16 cellular contexts compared by ENCODE assay signal in the genomic region with DNA sequence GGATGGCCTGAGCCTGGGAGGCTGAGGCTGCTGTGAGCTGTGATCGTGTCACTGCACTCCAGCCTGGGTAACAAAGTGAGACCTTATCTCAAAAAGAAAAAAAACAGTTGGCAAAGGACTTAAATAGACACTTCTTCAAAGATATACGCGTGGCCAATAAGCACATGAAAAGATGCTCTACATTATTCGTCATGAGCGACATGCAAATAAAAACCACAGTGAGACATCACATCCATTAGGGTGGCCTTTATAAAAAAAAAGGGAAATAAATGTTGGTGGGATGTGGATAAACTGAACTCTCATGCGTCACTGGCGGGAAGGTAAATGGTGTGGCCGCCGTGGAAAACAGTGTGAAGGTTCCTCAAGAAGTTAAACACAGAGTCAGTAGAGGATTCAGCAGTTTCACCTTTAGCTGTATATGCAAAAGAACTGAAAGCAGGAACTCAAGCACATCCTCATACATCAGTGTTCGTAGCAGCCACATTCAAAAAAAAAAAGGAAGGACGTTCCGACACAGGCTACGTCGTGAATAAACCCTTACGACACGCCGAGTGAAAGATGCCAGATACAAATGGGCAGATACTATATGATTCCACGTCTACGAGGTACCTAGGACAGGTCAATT. TPM values are rescaled to one million over a fixed set of nuclear protein-coding genes. Genes with fewer than 3 reads are reported as not detected.
DNase-seq lines count a peak whose midpoint lies in the region; ATAC-seq and TF ChIP-seq lines count a peak whose summit lies in the region.
"Had no signal": no experiment of that assay in that cellular context is flagged by ENCODE, and none has a peak within 500 bp of the region (broad histone marks: within the 10 kb centered on the region; RNA-seq: fewer than 3 reads in every experiment).

No MANE protein-coding gene starts in this region.

- no peaks in the 10 kb centered on the region for H3K36me3 ChIP-seq in testis (ENCODE audit: low read depth, missing control alignments)
- H3K36me3 ChIP-seq in osteoblast (ENCODE audit: insufficient read depth, low read length): no peaks in the 10 kb centered on the region
- H3K36me3 ChIP-seq: cardiac muscle cell had no signal

- H3K9me3 ChIP-seq in testis (no peaks in the 10 kb centered on the region), osteoblast (ENCODE audit: low read depth, low read length) (no peaks in the 10 kb centered on the region)

- CTCF ChIA-PET in MCF 10A (lab: Yijun Ruan, JAX): no interaction called here

- no peak overlapping the region for H3K27ac ChIP-seq in testis
- H3K27ac ChIP-seq in osteoblast (ENCODE audit: low read depth, low read length): no peak overlapping the region
- no peak overlapping the region for H3K27ac ChIP-seq in foreskin keratinocyte
- H3K27ac ChIP-seq: cardiac muscle cell, KMS-11 had no signal

- 85 to 88% methylated on average over 19 of the region's 19 CpGs for WGBS in testis, 2 donors

- POLR2A ChIA-PET in MCF 10A (lab: Yijun Ruan, JAX): no interaction called here

- H2AFZ ChIP-seq in osteoblast (ENCODE audit: low read length): no peak overlapping the region

- peaks cover 21% of the 10 kb centered on the region for H3K4me1 Mint-ChIP-seq in activated T-cell treated with anti-CD3 and anti-CD28 coated beads, Interleukin-2, amount 50 U/mL, for 24 hours (ENCODE audit: low read depth)
- H3K4me1 Mint-ChIP-seq in endothelial cell (ENCODE audit: unreplicated experiment) (peaks cover 15% of the 10 kb centered on the region), MCF 10A (ENCODE audit: insufficient read depth, unreplicated experiment) (no peaks in the 10 kb centered on the region)

- H3K4me1 ChIP-seq in testis (no peaks in the 10 kb centered on the region), osteoblast (ENCODE audit: insufficient read depth, low read length) (no peaks in the 10 kb centered on the region), foreskin keratinocyte (no peaks in the 10 kb centered on the region)

- no peak for ATAC-seq in foreskin keratinocyte

- H3K4me2 ChIP-seq in osteoblast (ENCODE audit: insufficient read depth, low read length): no peak overlapping the region
- H3K4me2 ChIP-seq: KMS-11 had no signal

- H3K4me3 Mint-ChIP-seq in activated T-cell treated with anti-CD3 and anti-CD28 coated beads, Interleukin-2, amount 50 U/mL, for 24 hours: peak overlapping the region; percentile 52
- H3K4me3 Mint-ChIP-seq in endothelial cell (ENCODE audit: unreplicated experiment): no peak overlapping the region
- H3K4me3 Mint-ChIP-seq in MCF 10A (ENCODE audit: unreplicated experiment): no peak overlapping the region
- H3K4me3 Mint-ChIP-seq: type B pancreatic cell had no signal

- TF ChIP-seq POLR2A in testis (IDR thresholded peaks at IDR 0.05): no peak

- intact Hi-C loops in testis (cut with DNase I; ENCODE audit: low total_unique reads) (no loop called here), MCF 10A (cut with micrococcal nuclease) (no loop called here)

- no peaks in the 10 kb centered on the region for H3K27me3 ChIP-seq in testis
- no peaks in the 10 kb centered on the region for H3K27me3 ChIP-seq in osteoblast (ENCODE audit: insufficient read depth, low read length)
- H3K27me3 ChIP-seq in foreskin keratinocyte: peaks cover 4% of the 10 kb centered on the region
- H3K27me3 ChIP-seq: cardiac muscle cell had no signal

- H3K4me3 ChIP-seq in testis (no peak overlapping the region), osteoblast (ENCODE audit: insufficient read depth, low read length) (no peak overlapping the region)
- H3K4me3 ChIP-seq: cardiac muscle cell had no signal

- H3K27ac Mint-ChIP-seq in activated T-cell treated with anti-CD3 and anti-CD28 coated beads, Interleukin-2, amount 50 U/mL, for 24 hours: peak overlapping the region; percentile 90
- H3K27ac Mint-ChIP-seq in endothelial cell (ENCODE audit: unreplicated experiment): peak overlapping the region; percentile 24
- no peak overlapping the region for H3K27ac Mint-ChIP-seq in MCF 10A (ENCODE audit: low read depth, unreplicated experiment)
- H3K27ac Mint-ChIP-seq: type B pancreatic cell had no signal

- peaks cover 15% of the 10 kb centered on the region for H3K9me3 Mint-ChIP-seq in activated T-cell treated with anti-CD3 and anti-CD28 coated beads, Interleukin-2, amount 50 U/mL, for 24 hours
- H3K9me3 Mint-ChIP-seq in endothelial cell (ENCODE audit: unreplicated experiment): peaks cover 5% of the 10 kb centered on the region
- no peaks in the 10 kb centered on the region for H3K9me3 Mint-ChIP-seq in MCF 10A (ENCODE audit: unreplicated experiment)
- H3K9me3 Mint-ChIP-seq: type B pancreatic cell had no signal

- no peaks in the 10 kb centered on the region for H3K36me3 Mint-ChIP-seq in activated T-cell treated with anti-CD3 and anti-CD28 coated beads, Interleukin-2, amount 50 U/mL, for 24 hours (ENCODE audit: low read depth)
- H3K36me3 Mint-ChIP-seq in endothelial cell (ENCODE audit: low read depth, unreplicated experiment): peaks cover 14% of the 10 kb centered on the region
- H3K36me3 Mint-ChIP-seq in MCF 10A (ENCODE audit: insufficient read depth, unreplicated experiment): peaks cover 8% of the 10 kb centered on the region
- H3K36me3 Mint-ChIP-seq: type B pancreatic cell had no signal

- no peaks in the 10 kb centered on the region for H4K20me1 ChIP-seq in osteoblast (ENCODE audit: insufficient read depth, low read length)

- DNase-seq in activated T-cell treated with anti-CD3 and anti-CD28 coated beads, Interleukin-2, amount 50 U/mL, for 24 hours: no peak
- DNase-seq in activated T-cell treated with anti-CD3 and anti-CD28 coated beads, Interleukin-2, amount 50 U/mL, for 48 hours: no peak
- DNase-seq in NAMALWA (ENCODE audit: low spot score): peak; percentile 66
- DNase-seq in endothelial cell (ENCODE audit: low spot score): no peak
- DNase-seq in testis: peak; percentile 14
- DNase-seq in osteoblast (ENCODE audit: insufficient read length, low spot score, missing footprints): no peak
- DNase-seq in foreskin keratinocyte: no peak
- DNase-seq in MCF 10A (ENCODE audit: unreplicated experiment): no peak
- DNase-seq: ACHN, DMS79 treated with DMSO at 0.1 percent for 48 hours, glutamatergic neuron, NCI-H2081, SHP77 had no signal

- peaks cover 21% of the 10 kb centered on the region for H3K27me3 Mint-ChIP-seq in activated T-cell treated with anti-CD3 and anti-CD28 coated beads, Interleukin-2, amount 50 U/mL, for 24 hours
- H3K27me3 Mint-ChIP-seq in endothelial cell (ENCODE audit: unreplicated experiment) (peaks cover 9% of the 10 kb centered on the region), MCF 10A (ENCODE audit: insufficient read depth, unreplicated experiment) (no peaks in the 10 kb centered on the region)

- H3K79me2 ChIP-seq in osteoblast (ENCODE audit: insufficient read depth, low read length): no peaks in the 10 kb centered on the region

- no TSS peak for BruUV-seq in MCF 10A (replicated peaks; lab: Mats Ljungman, UMichigan)

- no peak for TF ChIP-seq CTCF in endothelial cell (IDR thresholded peaks at IDR 0.05; ENCODE audit: unreplicated experiment)
- TF ChIP-seq CTCF in testis (IDR thresholded peaks at IDR 0.05): no peak
- TF ChIP-seq CTCF in osteoblast (IDR thresholded peaks at IDR 0.05; ENCODE audit: extremely low read depth, low read depth, low read length): no peak
- TF ChIP-seq CTCF in foreskin keratinocyte (conservative IDR thresholded peaks at IDR 0.05): no peak
- TF ChIP-seq CTCF in MCF 10A (IDR thresholded peaks at IDR 0.05; ENCODE audit: unreplicated experiment): no peak

RNA-seq across cellular contexts. Expression of gene NRARP, which starts 24.5 kb away (rescaled TPM):
- 170 TPM for total RNA-seq in endothelial cell (ENCODE audit: unreplicated experiment)
- total RNA-seq in testis: 10 to 100 TPM; 14.4 to 40.6 TPM
- 5.2 TPM for polyA plus RNA-seq in testis (ENCODE audit: insufficient read depth, low read depth, low replicate concordance)
- under 0.01 TPM in 2 replicates for total RNA-seq in osteoblast
- total RNA-seq in foreskin keratinocyte: 0.81 and 1.1 TPM in 2 replicates
- polyA plus RNA-seq in foreskin keratinocyte: 0.76 and 0.96 TPM in 2 replicates
- total RNA-seq in MCF 10A (2022): 1.4 and 2.2 TPM in 2 replicates

RNA-seq across cellular contexts. Expression of gene TOR4A, which starts 49.0 kb away (rescaled TPM):
- total RNA-seq in endothelial cell (ENCODE audit: unreplicated experiment): 37.7 TPM
- 1 to 10 TPM; 3.4 to 4.5 TPM for total RNA-seq in testis
- 2.1 TPM for polyA plus RNA-seq in testis (ENCODE audit: insufficient read depth, low read depth, low replicate concordance)
- total RNA-seq in osteoblast: 0.29 and 2.5 TPM in 2 replicates
- total RNA-seq in foreskin keratinocyte: 15.8 and 19.9 TPM in 2 replicates
- 11.8 and 15.7 TPM in 2 replicates for polyA plus RNA-seq in foreskin keratinocyte
- 20.6 and 21.9 TPM in 2 replicates for total RNA-seq in MCF 10A (2022)

Comparison
In these comparisons a context has a peak if more than half of its experiments do, and no peak if none do; other contexts are left out.
1. DNase-seq: peak in NAMALWA (single experiment) and testis (single experiment); none in activated T-cell treated with anti-CD3 and anti-CD28 coated beads, Interleukin-2, amount 50 U/mL, for 24 hours (single experiment), activated T-cell treated with anti-CD3 and anti-CD28 coated beads, Interleukin-2, amount 50 U/mL, for 48 hours (0 of 2), endothelial cell (single experiment), osteoblast (single experiment), foreskin keratinocyte (0 of 2) and MCF 10A (single experiment).